In the genomic region with DNA sequence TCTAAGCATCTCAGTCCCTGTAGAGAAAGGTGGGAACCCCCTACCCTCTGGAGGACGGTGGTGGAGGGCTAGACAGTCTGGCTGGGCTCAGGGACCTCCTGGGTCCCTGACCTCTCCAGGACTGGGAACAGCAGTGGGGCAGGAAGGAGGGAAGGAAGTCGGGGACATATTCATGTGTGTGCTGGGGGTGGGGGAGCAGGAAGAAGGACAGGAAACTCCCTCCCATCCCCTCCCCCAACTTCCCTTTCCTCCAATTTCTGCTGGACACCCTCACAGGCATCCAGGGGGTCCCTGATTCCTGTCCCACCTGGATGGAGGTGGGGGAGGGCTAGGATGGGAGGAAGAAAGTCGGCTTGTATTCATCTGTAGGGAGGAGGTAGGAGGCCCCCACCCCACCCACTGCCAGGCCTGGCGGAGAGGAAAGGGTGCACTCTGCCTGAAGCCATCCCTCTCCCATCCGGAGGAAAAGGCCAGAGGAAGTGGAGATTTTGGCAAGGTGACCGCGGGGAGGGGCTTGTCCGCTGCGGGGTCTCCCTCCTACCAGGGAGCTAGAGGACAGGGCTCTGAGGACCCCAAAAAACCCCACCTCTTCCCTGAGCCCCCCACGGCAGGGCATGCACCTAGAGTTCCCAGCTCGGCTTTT, we compare ENCODE assay signal across 15 cellular contexts. TPM values are rescaled to one million over a fixed set of nuclear protein-coding genes. Genes with fewer than 3 reads are reported as not detected.
A peak's percentile ranks its signal among the peaks of the same experiment; 100 is the strongest.
DNase-seq lines count a peak whose midpoint lies in the region; ATAC-seq, FAIRE-seq and TF ChIP-seq lines count a peak whose summit lies in the region.
"Had no signal": no experiment of that assay in that cellular context is flagged by ENCODE, and none has a peak within 500 bp of the region (broad histone marks: within the 10 kb centered on the region; RNA-seq: fewer than 3 reads in every experiment).

No MANE protein-coding gene starts in this region.

- H3K4me2 ChIP-seq in A549, result 0 out of 3 replicates have a peak overlapping the region, but pooled peaks have one; percentile 3
- peak overlapping the region; percentile 1; the same call in 1 of the 2 replicates for H3K4me2 ChIP-seq in OCI-LY7 (ENCODE audit: low read length)

- no peak for DNase-seq in A549 (ENCODE audit: low read depth in 1 of 2, low spot score in 1 of 2)
- no peak for DNase-seq in OCI-LY7 (ENCODE audit: low spot score)
- no peak for DNase-seq in glutamatergic neuron
- DNase-seq in nephron progenitor cell, result no peak
- no peak for DNase-seq in Ammon's horn (ENCODE audit: low spot score)
- DNase-seq: HCEC 1CT, left colon, NCI-H1436 had no signal

- ATAC-seq in A549 (peak in 1 of 2 experiments; percentile 12; a peak in 3 of 6 replicates), HG02938 (IDR thresholded peaks at IDR 0.05; ENCODE audit: unreplicated experiment) (no peak), GM18868 (IDR thresholded peaks at IDR 0.05; ENCODE audit: unreplicated experiment) (no peak), GM21390 (IDR thresholded peaks at IDR 0.05; ENCODE audit: unreplicated experiment) (no peak)

- H4K20me1 ChIP-seq in OCI-LY7 (ENCODE audit: insufficient read depth, low read length), result no peaks in the 10 kb centered on the region

- intact Hi-C loops in OCI-LY7 (cut with micrococcal nuclease; ENCODE audit: unreplicated experiment), result no loop called here

- no peak for TF ChIP-seq RAD21 in A549 (conservative IDR thresholded peaks at IDR 0.05 in 1 of 2, IDR thresholded peaks at IDR 0.05 in 1 of 2)

- H3K79me2 ChIP-seq in OCI-LY7 (ENCODE audit: insufficient read depth, low read depth, low read length), result no peaks in the 10 kb centered on the region

- H3K9me3 ChIP-seq in A549 (no peaks in the 10 kb centered on the region), OCI-LY7 (ENCODE audit: low read length) (no peaks in the 10 kb centered on the region)

- H3K27ac Mint-ChIP-seq in glutamatergic neuron (ENCODE audit: unreplicated experiment) (peak overlapping the region; percentile 87), nephron progenitor cell (no peak overlapping the region)
- H3K27ac Mint-ChIP-seq: activated CD8-positive, alpha-beta T cell treated with anti-CD3 and anti-CD28 coated beads for 36 hours; activated T-helper 2 cell treated with anti-CD3 and anti-CD28 coated beads, Interferon-gamma antibody, Interleukin-2, Interleukin-4, amounts not matched to agents 10 μg/mL and 5 μg/mL and 100 μg/mL, durations not matched to agents 14 hours and 24 hours and 36 hours had no signal

- FAIRE-seq in A549 (lab: Jason Lieb, UNC), result no peak
- FAIRE-seq: RCC 7860 had no signal

- TF ChIP-seq CTCF in A549 (IDR thresholded peaks at IDR 0.05) (no peak), OCI-LY7 (conservative IDR thresholded peaks at IDR 0.05; ENCODE audit: low read length) (no peak), glutamatergic neuron (IDR thresholded peaks at IDR 0.05; ENCODE audit: partially characterized antibody, unreplicated experiment) (no peak), nephron progenitor cell (IDR thresholded peaks at IDR 0.05) (no peak)

- H3K9me3 Mint-ChIP-seq in glutamatergic neuron (ENCODE audit: unreplicated experiment), result peaks cover 17% of the 10 kb centered on the region
- no peaks in the 10 kb centered on the region for H3K9me3 Mint-ChIP-seq in nephron progenitor cell
- H3K9me3 Mint-ChIP-seq: activated CD8-positive, alpha-beta T cell treated with anti-CD3 and anti-CD28 coated beads for 36 hours; activated T-helper 2 cell treated with anti-CD3 and anti-CD28 coated beads, Interferon-gamma antibody, Interleukin-2, Interleukin-4, amounts not matched to agents 10 μg/mL and 5 μg/mL and 100 μg/mL, durations not matched to agents 14 hours and 24 hours and 36 hours had no signal

- H3K36me3 Mint-ChIP-seq in glutamatergic neuron (ENCODE audit: unreplicated experiment) (peaks cover 14% of the 10 kb centered on the region), nephron progenitor cell (ENCODE audit: low read depth) (no peaks in the 10 kb centered on the region)

- H3K27me3 Mint-ChIP-seq in glutamatergic neuron (ENCODE audit: unreplicated experiment) (peaks cover 30% of the 10 kb centered on the region), nephron progenitor cell (ENCODE audit: low read depth, poor library complexity) (peaks cover 95% of the 10 kb centered on the region)

- no peaks in the 10 kb centered on the region for H3K36me3 ChIP-seq in OCI-LY7 (ENCODE audit: insufficient read depth, low read length)

- 3% methylated on average over 9 of the region's 11 CpGs for WGBS in A549 (ENCODE audit: missing lambda C conversion rate)

- TF ChIP-seq POLR2A in A549 (IDR thresholded peaks at IDR 0.05; ENCODE audit: low read length), result no peak

- H3K4me3 Mint-ChIP-seq in glutamatergic neuron (ENCODE audit: unreplicated experiment), result peak overlapping the region; percentile 99
- peak overlapping the region; percentile 19 for H3K4me3 Mint-ChIP-seq in nephron progenitor cell
- H3K4me3 Mint-ChIP-seq: activated CD8-positive, alpha-beta T cell treated with anti-CD3 and anti-CD28 coated beads for 36 hours had no signal

- TF ChIP-seq EP300 in A549 (IDR thresholded peaks at IDR 0.05), result no peak

- H2AFZ ChIP-seq in OCI-LY7 (ENCODE audit: low read length), result no peak overlapping the region

- POLR2A ChIA-PET in A549 (lab: Yijun Ruan, JAX) (no interaction called here), OCI-LY7 (lab: Charles Lee) (no interaction called here)

- H3K4me1 Mint-ChIP-seq in glutamatergic neuron (ENCODE audit: low read depth, unreplicated experiment) (peaks cover 38% of the 10 kb centered on the region), nephron progenitor cell (peaks cover 7% of the 10 kb centered on the region)

- H3K27ac ChIP-seq in A549 (no peak overlapping the region), OCI-LY7 (ENCODE audit: low read depth, low read length, poor library complexity, severe bottlenecking) (no peak overlapping the region)

- CTCF ChIA-PET in A549 (lab: Yijun Ruan, JAX) (interaction anchor here (0.9 to 1.0 kb wide), 2 partner anchors 57 to 107 kb away, joined by 3 read pairs; no protein-coding TSS in a partner anchor), OCI-LY7 (lab: Charles Lee; ENCODE audit: unreplicated experiment) (no interaction called here)

- H3K4me3 ChIP-seq in A549 (no peak overlapping the region), OCI-LY7 (ENCODE audit: low read depth, low read length, poor library complexity, severe bottlenecking) (no peak overlapping the region)

- no peaks in the 10 kb centered on the region for H3K9me2 ChIP-seq in OCI-LY7 (ENCODE audit: insufficient read depth, low read length)

- peaks cover 17% of the 10 kb centered on the region; the same call in 2 of the 3 replicates for H3K4me1 ChIP-seq in A549
- H3K4me1 ChIP-seq in OCI-LY7 (ENCODE audit: insufficient read depth, low read length, poor library complexity, severe bottlenecking), result peaks cover 9% of the 10 kb centered on the region

- BruUV-seq in OCI-LY7 (replicated peaks; lab: Mats Ljungman, UMichigan), result no TSS peak

TF ChIP-seq in A549, 52 proteins besides CTCF, POLR2A, EP300 and RAD21 (continues in another document):
- TF ChIP-seq POLR2AphosphoS2 (conservative IDR thresholded peaks at IDR 0.05; ENCODE audit: low read length) (no peak), BHLHE40 (IDR thresholded peaks at IDR 0.05; ENCODE audit: low read depth, low read length) (no peak), HOXA7 (CRISPR knock-in tag; IDR thresholded peaks at IDR 0.05) (no peak), GATA3 (IDR thresholded peaks at IDR 0.05; ENCODE audit: borderline replicate concordance) (no peak)
- TF ChIP-seq, protein P1, sequence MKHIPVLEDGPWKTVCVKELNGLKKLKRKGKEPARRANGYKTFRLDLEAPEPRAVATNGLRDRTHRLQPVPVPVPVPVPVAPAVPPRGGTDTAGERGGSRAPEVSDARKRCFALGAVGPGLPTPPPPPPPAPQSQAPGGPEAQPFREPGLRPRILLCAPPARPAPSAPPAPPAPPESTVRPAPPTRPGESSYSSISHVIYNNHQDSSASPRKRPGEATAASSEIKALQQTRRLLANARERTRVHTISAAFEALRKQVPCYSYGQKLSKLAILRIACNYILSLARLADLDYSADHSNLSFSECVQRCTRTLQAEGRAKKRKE (CRISPR knock-in tag; IDR thresholded peaks at IDR 0.05; ENCODE audit: low read depth), result no peak

RNA-seq across cellular contexts. Expression of gene NOVA2, which starts 2.3 kb away (rescaled TPM):
- 0.06 and 0.17 TPM in 2 replicates for polyA plus RNA-seq in A549 (2011; rRNA removed)
- polyA plus RNA-seq in A549 (2012; cell fraction: cytosol; rRNA removed), result 0.03 and 0.04 TPM in 2 replicates
- polyA plus RNA-seq in A549 (2012; cell fraction: nucleus; rRNA removed), result 0.07 and 0.09 TPM in 2 replicates
- polyA plus RNA-seq in A549 (2017; fragmentation: RNase III; extraction: RNeasy Plus Mini Kit Qiagen cat#74134 plus additional on column Dnase treatment), result 0.13 to 0.30 TPM (median 0.24 TPM) in 3 replicates
- polyA minus RNA-seq in A549 (2011; rRNA and poly(A)+ RNA removed), result 0.24 and 0.25 TPM in 2 replicates
- not detected in 2 replicates for total RNA-seq in OCI-LY7 (2014; rRNA removed; shearing (Covaris generic))
- total RNA-seq in OCI-LY7 (2022), result 0.19 and 0.30 TPM in 2 replicates
- total RNA-seq in glutamatergic neuron (ENCODE audit: unreplicated experiment), result 163 TPM
- total RNA-seq: activated CD8-positive, alpha-beta T cell treated with anti-CD3 and anti-CD28 coated beads for 36 hours; activated T-helper 2 cell treated with anti-CD3 and anti-CD28 coated beads, Interferon-gamma antibody, Interleukin-2, Interleukin-4, amounts not matched to agents 10 μg/mL and 5 μg/mL and 100 μg/mL, durations not matched to agents 14 hours and 24 hours and 36 hours had no signal

RNA-seq across cellular contexts. Expression of gene CCDC61, which starts 23.9 kb away (rescaled TPM):
- polyA plus RNA-seq in A549 (2011; rRNA removed), result 3.2 and 4.1 TPM in 2 replicates
- polyA plus RNA-seq in A549 (2012; cell fraction: cytosol; rRNA removed), result 6.9 and 8.2 TPM in 2 replicates
- 17.3 and 20.1 TPM in 2 replicates for polyA plus RNA-seq in A549 (2012; cell fraction: nucleus; rRNA removed)
- polyA plus RNA-seq in A549 (2017; fragmentation: RNase III; extraction: RNeasy Plus Mini Kit Qiagen cat#74134 plus additional on column Dnase treatment), result 6.9 to 9.0 TPM (median 8.2 TPM) in 3 replicates
- 6.7 and 11.7 TPM in 2 replicates for polyA minus RNA-seq in A549 (2011; rRNA and poly(A)+ RNA removed)
- 14.2 and 15.3 TPM in 2 replicates for total RNA-seq in OCI-LY7 (2014; rRNA removed; shearing (Covaris generic))
- total RNA-seq in OCI-LY7 (2022), result 20.1 and 23.0 TPM in 2 replicates
- 33.5 TPM for total RNA-seq in glutamatergic neuron (ENCODE audit: unreplicated experiment)

RNA-seq across cellular contexts. Expression of gene PGLYRP1, which starts 51.5 kb away (rescaled TPM):
- polyA plus RNA-seq in A549 (2011; rRNA removed) (not detected in 2 replicates), A549 (2017; fragmentation: RNase III; extraction: RNeasy Plus Mini Kit Qiagen cat#74134 plus additional on column Dnase treatment) (not detected in 3 replicates)
- polyA plus RNA-seq in A549 (2012; cell fraction: cytosol; rRNA removed), result not detected in 2 replicates
- not detected in 2 replicates for polyA plus RNA-seq in A549 (2012; cell fraction: nucleus; rRNA removed)
- polyA minus RNA-seq in A549 (2011; rRNA and poly(A)+ RNA removed), result not detected in 2 replicates
- total RNA-seq in OCI-LY7 (2014; rRNA removed; shearing (Covaris generic)), result not detected in 2 replicates
- total RNA-seq in OCI-LY7 (2022) (not detected in 2 replicates), glutamatergic neuron (ENCODE audit: unreplicated experiment) (not detected)
- total RNA-seq: activated CD8-positive, alpha-beta T cell treated with anti-CD3 and anti-CD28 coated beads for 36 hours; activated T-helper 2 cell treated with anti-CD3 and anti-CD28 coated beads, Interferon-gamma antibody, Interleukin-2, Interleukin-4, amounts not matched to agents 10 μg/mL and 5 μg/mL and 100 μg/mL, durations not matched to agents 14 hours and 24 hours and 36 hours; dermis microvascular lymphatic vessel endothelial cell; left colon had no signal

RNA-seq across cellular contexts. Expression of gene NANOS2, which starts 56.8 kb away (rescaled TPM):
- not detected in 2 replicates for polyA plus RNA-seq in A549 (2011; rRNA removed)
- not detected in 2 replicates for polyA plus RNA-seq in A549 (2012; cell fraction: cytosol; rRNA removed)
- not detected in 2 replicates for polyA plus RNA-seq in A549 (2012; cell fraction: nucleus; rRNA removed)
- not detected in 3 replicates for polyA plus RNA-seq in A549 (2017; fragmentation: RNase III; extraction: RNeasy Plus Mini Kit Qiagen cat#74134 plus additional on column Dnase treatment)
- not detected in 2 replicates for polyA minus RNA-seq in A549 (2011; rRNA and poly(A)+ RNA removed)
- not detected in 2 replicates for total RNA-seq in OCI-LY7 (2014; rRNA removed; shearing (Covaris generic))
- total RNA-seq in OCI-LY7 (2022), result not detected in 2 replicates
- total RNA-seq in glutamatergic neuron (ENCODE audit: unreplicated experiment), result not detected
- total RNA-seq: activated CD8-positive, alpha-beta T cell treated with anti-CD3 and anti-CD28 coated beads for 36 hours; activated T-helper 2 cell treated with anti-CD3 and anti-CD28 coated beads, Interferon-gamma antibody, Interleukin-2, Interleukin-4, amounts not matched to agents 10 μg/mL and 5 μg/mL and 100 μg/mL, durations not matched to agents 14 hours and 24 hours and 36 hours; dermis microvascular lymphatic vessel endothelial cell; left colon had no signal

Comparison
In these comparisons a context has a peak if more than half of its experiments do, and no peak if none do; other contexts are left out.
1. RNA of gene NOVA2, which starts 2.3 kb away (total RNA-seq): 163 TPM in glutamatergic neuron (single experiment); 0.19 to 0.30 TPM in OCI-LY7; every median in the first group is over 100 times any median in the second.